15 cellular contexts compared by ENCODE assay signal in the genomic region with DNA sequence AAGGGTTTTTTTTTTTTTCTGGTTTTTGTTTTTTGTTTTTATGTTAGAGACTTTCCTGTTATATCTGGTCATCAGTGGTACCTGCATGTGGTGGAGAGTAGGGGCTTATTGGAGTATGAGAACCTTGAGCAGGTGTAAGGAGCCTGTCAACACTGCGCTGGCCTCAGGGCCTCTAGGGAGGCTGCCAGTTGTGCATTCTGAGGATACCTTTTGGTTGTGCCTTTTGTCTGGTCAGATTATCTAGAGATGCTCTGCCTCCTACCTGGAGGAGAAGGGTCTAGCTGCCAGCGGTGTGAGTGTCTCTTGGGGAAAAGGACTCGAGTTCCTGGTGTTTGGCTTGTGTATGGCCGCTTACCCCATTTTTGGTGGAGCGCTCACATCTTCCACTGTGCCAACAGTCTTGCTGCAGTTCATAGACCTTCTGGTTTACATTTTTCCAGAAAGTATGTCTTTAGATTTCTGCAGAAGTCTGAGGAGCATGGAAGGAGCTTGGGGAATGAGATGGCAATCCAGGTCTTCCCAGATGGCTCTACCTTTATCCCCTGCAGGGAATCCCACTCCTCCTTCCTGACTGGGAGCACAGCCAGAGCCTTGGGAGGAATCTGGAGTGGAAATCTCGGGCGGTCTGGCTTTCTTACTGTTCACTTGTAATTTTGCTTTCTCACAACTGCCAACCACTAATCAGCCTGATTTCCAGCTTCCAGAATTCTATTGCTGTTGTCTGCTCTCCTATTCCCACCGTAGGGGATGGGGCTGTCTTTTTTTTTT. TPM values are rescaled to one million over a fixed set of nuclear protein-coding genes. Genes with fewer than 3 reads are reported as not detected.
DNase-seq lines count a peak whose midpoint lies in the region; ATAC-seq, FAIRE-seq and TF ChIP-seq lines count a peak whose summit lies in the region.
"Had no signal": no experiment of that assay in that cellular context is flagged by ENCODE, and none has a peak within 500 bp of the region (broad histone marks: within the 10 kb centered on the region; RNA-seq: fewer than 3 reads in every experiment).

No MANE protein-coding gene starts in this region.

- no peak overlapping the region for H2AFZ ChIP-seq in HepG2 (ENCODE audit: low read length)

- peaks cover 78% of the 10 kb centered on the region for H3K4me1 Mint-ChIP-seq in activated T-cell treated with anti-CD3 and anti-CD28 coated beads, Interleukin-2, amount 50 U/mL, for 72 hours (ENCODE audit: low read depth)

- CTCF ChIA-PET in HepG2 (lab: Yijun Ruan, JAX; ENCODE audit: low intra/inter-chr PET ratio, low total read pairs) = no interaction called here

- H4K20me1 ChIP-seq in HepG2 (ENCODE audit: insufficient read depth, low read length) = no peaks in the 10 kb centered on the region

- TF ChIP-seq POLR2A in HepG2 (IDR thresholded peaks at IDR 0.05; ENCODE audit: insufficient read depth in 1 of 2, low read depth in 2 of 2, low read length in 2 of 2) (no peak), right lobe of liver (IDR thresholded peaks at IDR 0.05) (no peak), transverse colon (IDR thresholded peaks at IDR 0.05) (no peak)

- H3K4me1 ChIP-seq in HepG2 (ENCODE audit: insufficient read depth, low read length) (peaks cover 39% of the 10 kb centered on the region), right lobe of liver (peaks cover 0 to 10% (median 0%) of the 10 kb centered on the region in 4 donors), foreskin keratinocyte (peaks cover 32% of the 10 kb centered on the region), transverse colon (peaks cover 9 to 28% (median 14%) of the 10 kb centered on the region in 4 donors)
- H3K4me1 ChIP-seq: BE2C had no signal

- TF ChIP-seq CTCF in HepG2 (CRISPR knock-in tag; IDR thresholded peaks at IDR 0.05) (no peak), right lobe of liver (IDR thresholded peaks at IDR 0.05) (no peak), foreskin keratinocyte (conservative IDR thresholded peaks at IDR 0.05) (no peak), transverse colon (IDR thresholded peaks at IDR 0.05) (no peak)

- no peak for TF ChIP-seq RAD21 in HepG2 (CRISPR knock-in tag; IDR thresholded peaks at IDR 0.05)

- no peak overlapping the region for H3K9ac ChIP-seq in HepG2 (ENCODE audit: insufficient read depth, low read depth, low read length)

- H3K27me3 Mint-ChIP-seq in activated T-cell treated with anti-CD3 and anti-CD28 coated beads, Interleukin-2, amount 50 U/mL, for 72 hours (ENCODE audit: low read depth) = no peaks in the 10 kb centered on the region

- no TSS peak for BruUV-seq in HepG2 (replicated peaks; lab: Mats Ljungman, UMichigan)

- peaks cover 17 to 26% of the 10 kb centered on the region in 2 experiments; a peak in 4 of 5 replicates for H3K36me3 ChIP-seq in HepG2 (replicated peaks in 1 of 2; ENCODE audit: control insufficient read depth in 1 of 2, insufficient read depth in 2 of 2, low read length in 2 of 2)
- H3K36me3 ChIP-seq in right lobe of liver = peaks cover 0 to 1% (median 0%) of the 10 kb centered on the region in 4 donors
- peaks cover 0 to 8% (median 0%) of the 10 kb centered on the region in 4 donors for H3K36me3 ChIP-seq in transverse colon

- intact Hi-C loops in HepG2 (cut with micrococcal nuclease; ENCODE audit: unreplicated experiment) = loop anchor here (5.0 kb wide), 1 partner anchor 48 kb away; a partner anchor contains a TSS
- intact Hi-C loops in right lobe of liver (cut with DNase I) = loop anchor here in 1 of 2 donors (10.0 kb wide), 1 partner anchor 65 kb away; no protein-coding TSS in a partner anchor
- intact Hi-C loops in transverse colon (cut with DNase I; ENCODE audit: low total_unique reads) = no loop called here

- FAIRE-seq in HepG2 (lab: Jason Lieb, UNC) = no peak

- WGBS in HepG2 (ENCODE audit: low lambda C conversion rate) = 97% methylated on average over 8 of the region's 8 CpGs
- WGBS in right lobe of liver (ENCODE audit: insufficient coverage, low coverage, low lambda C conversion rate, missing lambda C conversion rate) = 78% methylated on average over 7 of the region's 8 CpGs
- 85 to 90% methylated on average over 3 to 8 of the region's 8 CpGs for WGBS in transverse colon (ENCODE audit: low coverage in 1 of 2), 2 donors

- in situ Hi-C loops in HepG2 (cut with HindIII; ENCODE audit: extremely low pct_ligation_motif_present, low pct_unique_long_range_greater_than_20kb) = no loop called here
- in situ Hi-C loops in transverse colon (cut with MboI; ENCODE audit: low pct_ligation_motif_present in 1 of 4, low pct_unique_long_range_greater_than_20kb in 1 of 4, low sequenced_read_pairs in 3 of 4) = loop anchor here in 1 of 4 donors (10.0 kb wide), 1 partner anchor 55 kb away; no protein-coding TSS in a partner anchor

- H3K79me2 ChIP-seq in HepG2 (ENCODE audit: insufficient read depth, low read length) = peaks cover 4% of the 10 kb centered on the region

- H3K36me3 Mint-ChIP-seq in activated T-cell treated with anti-CD3 and anti-CD28 coated beads, Interleukin-2, amount 50 U/mL, for 72 hours (ENCODE audit: insufficient read depth in 2 of 2) = peaks cover 18 to 52% of the 10 kb centered on the region in 2 donors

- H3K27ac ChIP-seq in HepG2 (ENCODE audit: extremely low read length, insufficient read depth, low read length) (no peak overlapping the region), right lobe of liver (no peak overlapping the region), foreskin keratinocyte (peak overlapping the region; percentile 79), transverse colon (peak overlapping the region in 3 of 4 donors; percentile 72 to 74 (median 72))

- no peaks in the 10 kb centered on the region for H3K9me3 ChIP-seq in HepG2 (ENCODE audit: low read length)
- H3K9me3 ChIP-seq in right lobe of liver = no peaks in the 10 kb centered on the region
- no peaks in the 10 kb centered on the region for H3K9me3 ChIP-seq in transverse colon
- H3K9me3 ChIP-seq: BE2C, gastroesophageal sphincter had no signal

- no peak overlapping the region for H3K4me2 ChIP-seq in HepG2 (ENCODE audit: low read depth, low read length)

- ATAC-seq in HepG2 (no peak), right lobe of liver (no peak), foreskin keratinocyte (no peak)
- no peak for ATAC-seq in activated T-cell treated with anti-CD3 and anti-CD28 coated beads, Interleukin-2, amount 50 U/mL, for 72 hours (replicated peaks in 1 of 2)
- ATAC-seq: gastroesophageal sphincter had no signal

- POLR2A ChIA-PET in HepG2 (lab: Yijun Ruan, JAX) = no interaction called here

- no peak overlapping the region for H3K4me3 ChIP-seq in HepG2 (replicated peaks in 1 of 3; ENCODE audit: insufficient read depth in 1 of 3, low read depth in 2 of 3, low read length in 3 of 3)
- H3K4me3 ChIP-seq in right lobe of liver = no peak overlapping the region
- no peak overlapping the region for H3K4me3 ChIP-seq in transverse colon
- H3K4me3 ChIP-seq: gastroesophageal sphincter had no signal

- no peak for TF ChIP-seq EP300 in HepG2 (IDR thresholded peaks at IDR 0.05; ENCODE audit: low read depth in 2 of 2, low read length in 2 of 2)
- TF ChIP-seq EP300 in HepG2 (CRISPR knock-in tag; IDR thresholded peaks at IDR 0.05; ENCODE audit: borderline replicate concordance) = no peak
- TF ChIP-seq EP300 in transverse colon (IDR thresholded peaks at IDR 0.05; ENCODE audit: low read depth) = no peak

- peak overlapping the region; percentile 56 to 99 for H3K4me3 Mint-ChIP-seq in activated T-cell treated with anti-CD3 and anti-CD28 coated beads, Interleukin-2, amount 50 U/mL, for 72 hours
- H3K4me3 Mint-ChIP-seq: immature natural killer cell had no signal

- DNase-seq in HepG2 (ENCODE audit: low spot score) (no peak), right lobe of liver (no peak), foreskin keratinocyte (no peak), transverse colon (no peak), middle frontal gyrus (ENCODE audit: extremely low spot score, low spot score) (no peak), mesenteric fat pad (ENCODE audit: low spot score) (no peak), NCI-H2171 treated with DMSO at 0.1 percent for 48 hours (lab: John Stamatoyannopoulos, UW) (no peak)
- DNase-seq in activated T-cell treated with anti-CD3 and anti-CD28 coated beads, Interleukin-2, amount 50 U/mL, for 72 hours = no peak
- DNase-seq: BE2C; DMS79; immature natural killer cell; NCI-H1105 treated with DMSO at 0.1 percent for 48 hours; NCI-H524; stimulated activated CD8-positive, alpha-beta memory T cell treated with anti-CD3 and anti-CD28 coated beads, Interleukin-4, amount 100 ng/mL, for 48 hours had no signal

- H3K9me3 Mint-ChIP-seq in activated T-cell treated with anti-CD3 and anti-CD28 coated beads, Interleukin-2, amount 50 U/mL, for 72 hours = peaks cover 0 to 2% of the 10 kb centered on the region in 2 donors
- H3K9me3 Mint-ChIP-seq: immature natural killer cell had no signal

- peak overlapping the region; percentile 97 for H3K27ac Mint-ChIP-seq in activated T-cell treated with anti-CD3 and anti-CD28 coated beads, Interleukin-2, amount 50 U/mL, for 72 hours

- no peaks in the 10 kb centered on the region for H3K27me3 ChIP-seq in HepG2 (ENCODE audit: control insufficient read depth in 1 of 2, insufficient read depth in 2 of 2, low read length in 2 of 2)
- no peaks in the 10 kb centered on the region for H3K27me3 ChIP-seq in right lobe of liver
- no peaks in the 10 kb centered on the region for H3K27me3 ChIP-seq in foreskin keratinocyte
- no peaks in the 10 kb centered on the region for H3K27me3 ChIP-seq in transverse colon
- H3K27me3 ChIP-seq: BE2C, gastroesophageal sphincter had no signal

RNA-seq across cellular contexts. Expression of a gene that starts 49.9 kb away (rescaled TPM):
- total RNA-seq in HepG2 (2016; rRNA removed; fragmentation: Illumina TruSeq; extraction: Trizol) (33.3 and 37.2 TPM in 2 replicates), right lobe of liver (10 to 100 TPM in 5 of 6 experiments, 1 to 10 TPM in 1; 9.5 to 14.9 (median 12.6) TPM), foreskin keratinocyte (74.3 and 80.5 TPM in 2 replicates), transverse colon (10 to 100 TPM; 19.3 to 34.8 (median 28.8) TPM), mesenteric fat pad (50.9 TPM)
- 4.1 and 4.3 TPM in 2 replicates for total RNA-seq in HepG2 (2016; cell fraction: cytosol; rRNA removed; fragmentation: Illumina TruSeq; extraction: Trizol; ENCODE audit: low read depth)
- total RNA-seq in HepG2 (2016; cell fraction: insoluble cytoplasmic fraction; rRNA removed; fragmentation: Illumina TruSeq; extraction: Trizol) = 31.0 and 34.8 TPM in 2 replicates
- 16.1 and 17.5 TPM in 2 replicates for total RNA-seq in HepG2 (2016; cell fraction: membrane; rRNA removed; fragmentation: Illumina TruSeq; extraction: Trizol)
- 22.9 and 26.4 TPM in 2 replicates for total RNA-seq in HepG2 (2016; cell fraction: nucleus; rRNA removed; fragmentation: Illumina TruSeq; extraction: Trizol)
- polyA plus RNA-seq in HepG2 (2011; rRNA removed) (16.8 and 17.7 TPM in 2 replicates), foreskin keratinocyte (48.8 and 49.9 TPM in 2 replicates)
- polyA plus RNA-seq in HepG2 (2011; cell fraction: cytosol; rRNA removed) = 14.7 and 18.4 TPM in 2 replicates
- 21.4 and 23.7 TPM in 2 replicates for polyA plus RNA-seq in HepG2 (2011; cell fraction: nucleus; rRNA removed)
- polyA plus RNA-seq in HepG2 (2012) = 20.9 and 24.3 TPM in 2 replicates
- polyA plus RNA-seq in HepG2 (2016; cell fraction: cytosol; fragmentation: Illumina TruSeq; extraction: Trizol; ENCODE audit: low read depth) = 2.4 and 2.5 TPM in 2 replicates
- polyA plus RNA-seq in HepG2 (2016; cell fraction: insoluble cytoplasmic fraction; fragmentation: Illumina TruSeq; extraction: Trizol; ENCODE audit: low read depth) = 33.0 and 39.3 TPM in 2 replicates
- 9.4 and 10.0 TPM in 2 replicates for polyA plus RNA-seq in HepG2 (2016; cell fraction: membrane; fragmentation: Illumina TruSeq; extraction: Trizol; ENCODE audit: low read depth)
- polyA plus RNA-seq in HepG2 (2016; cell fraction: nucleus; fragmentation: Illumina TruSeq; extraction: Trizol; ENCODE audit: insufficient read depth, low read depth) = 31.1 and 31.8 TPM in 2 replicates
- polyA minus RNA-seq in HepG2 (2011; rRNA and poly(A)+ RNA removed; ENCODE audit: low replicate concordance) = 27.4 and 30.1 TPM in 2 replicates
- 12.4 and 15.0 TPM in 2 replicates for polyA minus RNA-seq in HepG2 (2011; cell fraction: cytosol; rRNA and poly(A)+ RNA removed)
- 23.0 and 24.9 TPM in 2 replicates for polyA minus RNA-seq in HepG2 (2011; cell fraction: nucleus; rRNA and poly(A)+ RNA removed)
- 100 to 1,000 TPM; 138 TPM for total RNA-seq in activated T-cell treated with anti-CD3 and anti-CD28 coated beads, Interleukin-2, amount 50 U/mL, for 72 hours

Comparison
In these comparisons a context has a peak if more than half of its experiments do, and no peak if none do; other contexts are left out.
1. H3K27ac ChIP-seq: peak in foreskin keratinocyte (single experiment) and transverse colon (3 of 4); none in HepG2 (single experiment) and right lobe of liver (0 of 3).